ENCODE assay signal across 8 cellular contexts in genomic region chrX:1535241-1536041, GRCh38. TPM values are rescaled to one million over a fixed set of nuclear protein-coding genes. Genes with fewer than 3 reads are reported as not detected.
A peak's percentile ranks its signal among the peaks of the same experiment; 100 is the strongest.
DNase-seq lines count a peak whose midpoint lies in the region; ATAC-seq and TF ChIP-seq lines count a peak whose summit lies in the region.

No MANE protein-coding gene starts in this region.

- no peak overlapping the region for H3K4me3 ChIP-seq in KMS-11 (IDR thresholded peaks at IDR 0.05; ENCODE audit: insufficient read depth, low read depth, low read length)
- peak overlapping the region; percentile 98 for H3K4me3 ChIP-seq in mononuclear cell (ENCODE audit: low read length)

- H3K4me3 Mint-ChIP-seq in activated CD8-positive, alpha-beta memory T cell treated with anti-CD3 and anti-CD28 coated beads, Interleukin-2, amount 10 ng/mL, durations not matched to agents 7 days and 5 days, result peak overlapping the region; percentile 94

- no peaks in the 10 kb centered on the region for H3K27me3 ChIP-seq in KMS-11 (ENCODE audit: insufficient read depth, low read depth)
- H3K27me3 ChIP-seq in mononuclear cell (ENCODE audit: insufficient read depth, low read length), result no peaks in the 10 kb centered on the region

- peak; percentile 32 for ATAC-seq in GM18909 (IDR thresholded peaks at IDR 0.05; ENCODE audit: poor library complexity, unreplicated experiment)
- ATAC-seq in activated CD8-positive, alpha-beta memory T cell treated with anti-CD3 and anti-CD28 coated beads, Interleukin-2, amount 10 ng/mL, durations not matched to agents 7 days and 5 days, result peak; percentile 16
- no peak for ATAC-seq in GM18867 (IDR thresholded peaks at IDR 0.05; ENCODE audit: unreplicated experiment)

- H3K36me3 ChIP-seq in KMS-11 (ENCODE audit: insufficient read depth), result 0 out of 2 replicates have a peak, but pooled peaks cover 4% of the 10 kb centered on the region

- peak overlapping the region; percentile 100 for H3K27ac ChIP-seq in KMS-11

- peak overlapping the region; percentile 97 for H3K9ac ChIP-seq in KMS-11

- H2AFZ ChIP-seq in KMS-11 (ENCODE audit: low read depth), result no peak overlapping the region

- H3K4me1 Mint-ChIP-seq in activated CD8-positive, alpha-beta memory T cell treated with anti-CD3 and anti-CD28 coated beads, Interleukin-2, amount 10 ng/mL, durations not matched to agents 7 days and 5 days, result peaks cover 24% of the 10 kb centered on the region

- peaks cover 17% of the 10 kb centered on the region for H3K4me1 ChIP-seq in KMS-11 (ENCODE audit: low read depth, poor library complexity, severe bottlenecking)
- peaks cover 33% of the 10 kb centered on the region for H3K4me1 ChIP-seq in mononuclear cell (ENCODE audit: insufficient read depth, low read length)

- no peak for TF ChIP-seq CTCF in KMS-11 (conservative IDR thresholded peaks at IDR 0.05; ENCODE audit: low read depth, low read length)

- H3K4me2 ChIP-seq in KMS-11, result peak overlapping the region; percentile 62; the same call in 1 of the 2 replicates

- H3K27ac Mint-ChIP-seq in activated CD8-positive, alpha-beta memory T cell treated with anti-CD3 and anti-CD28 coated beads, Interleukin-2, amount 10 ng/mL, durations not matched to agents 7 days and 5 days, result peak overlapping the region; percentile 100

- CTCF ChIA-PET in activated CD8-positive, alpha-beta memory T cell treated with anti-CD3 and anti-CD28 coated beads, Interleukin-2, amount 10 ng/mL, durations not matched to agents 7 days and 5 days (lab: Charles Lee), result no interaction called here

- H3K79me2 ChIP-seq in KMS-11 (ENCODE audit: insufficient read depth, low read depth), result peaks cover 47% of the 10 kb centered on the region

- peaks cover 27% of the 10 kb centered on the region for H3K36me3 Mint-ChIP-seq in activated CD8-positive, alpha-beta memory T cell treated with anti-CD3 and anti-CD28 coated beads, Interleukin-2, amount 10 ng/mL, durations not matched to agents 7 days and 5 days

- peaks cover 17% of the 10 kb centered on the region; the same call in 1 of the 2 replicates for H4K20me1 ChIP-seq in KMS-11 (ENCODE audit: insufficient read depth)

- H3K9me3 Mint-ChIP-seq in activated CD8-positive, alpha-beta memory T cell treated with anti-CD3 and anti-CD28 coated beads, Interleukin-2, amount 10 ng/mL, durations not matched to agents 7 days and 5 days (ENCODE audit: low read depth), result no peaks in the 10 kb centered on the region

- no peaks in the 10 kb centered on the region for H3K9me3 ChIP-seq in mononuclear cell (ENCODE audit: low read depth, low read length)

- DNase-seq in activated CD8-positive, alpha-beta memory T cell treated with anti-CD3 and anti-CD28 coated beads, Interleukin-2, amount 10 ng/mL, durations not matched to agents 7 days and 5 days, result peak; percentile 88
- DNase-seq in epidermal melanocyte (ENCODE audit: insufficient read length, low spot score) (no peak), 8988T (no peak), iPS-NIHi11 (ENCODE audit: low spot score) (no peak)

- no peaks in the 10 kb centered on the region for H3K27me3 Mint-ChIP-seq in activated CD8-positive, alpha-beta memory T cell treated with anti-CD3 and anti-CD28 coated beads, Interleukin-2, amount 10 ng/mL, durations not matched to agents 7 days and 5 days

RNA-seq across cellular contexts. Expression of gene P2RY8, which starts 1.5 kb away (rescaled TPM):
- total RNA-seq in activated CD8-positive, alpha-beta memory T cell treated with anti-CD3 and anti-CD28 coated beads, Interleukin-2, amount 10 ng/mL, durations not matched to agents 7 days and 5 days, result 100 to 1,000 TPM in 1 of 2 experiments, 10 to 100 TPM in 1; 82.4 to 109 TPM
- total RNA-seq in mononuclear cell, result 75.1 TPM

RNA-seq across cellular contexts. Expression of gene AKAP17A, which starts 56.0 kb away (rescaled TPM):
- 10 to 100 TPM; 83.9 to 88.8 TPM for total RNA-seq in activated CD8-positive, alpha-beta memory T cell treated with anti-CD3 and anti-CD28 coated beads, Interleukin-2, amount 10 ng/mL, durations not matched to agents 7 days and 5 days
- total RNA-seq in mononuclear cell, result 73.0 TPM
